26 cellular contexts compared by ENCODE assay signal in genomic region chr3:105502333-105502732, GRCh38.
DNase-seq lines count a peak whose midpoint lies in the region; ATAC-seq and TF ChIP-seq lines count a peak whose summit lies in the region.
"Had no signal": no experiment of that assay in that cellular context is flagged by ENCODE, and none has a peak within 500 bp of the region (broad histone marks: within the 10 kb centered on the region; RNA-seq: fewer than 3 reads in every experiment).

No MANE protein-coding gene starts in this region.

- H3K4me1 Mint-ChIP-seq in type B pancreatic cell (ENCODE audit: unreplicated experiment), result peaks cover 29% of the 10 kb centered on the region
- H3K4me1 Mint-ChIP-seq: activated CD4-positive, alpha-beta T cell treated with anti-CD3 and anti-CD28 coated beads, Interleukin-2, amount 10 ng/mL, durations not matched to agents 24 days and 14 days; activated naive CD8-positive, alpha-beta T cell treated with anti-CD3 and anti-CD28 coated beads for 36 hours; stimulated activated naive CD8-positive, alpha-beta T cell treated with anti-CD3 and anti-CD28 coated beads, Interleukin-15, amount 100 ng/mL, for 72 hours had no signal

- no peak overlapping the region for H3K27ac Mint-ChIP-seq in type B pancreatic cell
- H3K27ac Mint-ChIP-seq: activated CD4-positive, alpha-beta T cell treated with anti-CD3 and anti-CD28 coated beads, Interleukin-2, amount 10 ng/mL, durations not matched to agents 24 days and 14 days; activated naive CD8-positive, alpha-beta T cell treated with anti-CD3 and anti-CD28 coated beads for 36 hours; naive thymus-derived CD8-positive, alpha-beta T cell; stimulated activated naive CD8-positive, alpha-beta T cell treated with anti-CD3 and anti-CD28 coated beads, Interleukin-15, amount 100 ng/mL, for 72 hours had no signal

- peaks cover 8% of the 10 kb centered on the region for H3K36me3 Mint-ChIP-seq in type B pancreatic cell
- H3K36me3 Mint-ChIP-seq: activated naive CD8-positive, alpha-beta T cell treated with anti-CD3 and anti-CD28 coated beads for 36 hours; naive thymus-derived CD8-positive, alpha-beta T cell had no signal

- no peaks in the 10 kb centered on the region for H3K27me3 Mint-ChIP-seq in type B pancreatic cell
- H3K27me3 Mint-ChIP-seq: activated naive CD8-positive, alpha-beta T cell treated with anti-CD3 and anti-CD28 coated beads for 36 hours; stimulated activated naive CD8-positive, alpha-beta T cell treated with anti-CD3 and anti-CD28 coated beads, Interleukin-15, amount 100 ng/mL, for 72 hours had no signal

- DNase-seq in DMS153 treated with DMSO at 0.1 percent for 48 hours (lab: John Stamatoyannopoulos, UW; ENCODE audit: unreplicated experiment), result peak; percentile 19
- DNase-seq in NCI-H2081 (lab: John Stamatoyannopoulos, UW), result peak; percentile 36 to 75
- DNase-seq in left lobe of liver (ENCODE audit: low spot score), result peak; percentile 70
- no peak for DNase-seq in type B pancreatic cell (ENCODE audit: extremely low spot score, unreplicated experiment)
- DNase-seq in amygdala (lab: John Stamatoyannopoulos, UW), result no peak
- no peak for DNase-seq in activated CD4-positive, alpha-beta T cell treated with anti-CD3 and anti-CD28 coated beads for 48 hours
- no peak for DNase-seq in DMS114 treated with DMSO at 0.1 percent for 48 hours (lab: John Stamatoyannopoulos, UW; ENCODE audit: unreplicated experiment)
- DNase-seq: activated CD4-positive, alpha-beta T cell treated with anti-CD3 and anti-CD28 coated beads, Interleukin-2, amount 10 ng/mL, durations not matched to agents 24 days and 14 days; activated effector memory CD4-positive, alpha-beta T cell treated with anti-CD3 and anti-CD28 coated beads, Interleukin-2, amount 50 U/mL, for 16 hours; activated naive CD8-positive, alpha-beta T cell treated with anti-CD3 and anti-CD28 coated beads for 36 hours; activated T-cell treated with anti-CD3 and anti-CD28 coated beads, Interleukin-2, amount 50 U/mL, for 1 hour; Caco-2; effector CD4-positive, alpha-beta T cell; Kasumi-1; kidney glomerular epithelial cell; naive thymus-derived CD8-positive, alpha-beta T cell; NCI-H1694; NCI-H524 treated with DMSO at 0.1 percent for 48 hours; Right ventricle myocardium superior; stimulated activated CD4-positive, alpha-beta T cell treated with anti-CD3 and anti-CD28 coated beads, Interleukin-2, amount 100 ng/mL, for 24 hours; stimulated activated naive CD8-positive, alpha-beta T cell treated with anti-CD3 and anti-CD28 coated beads, Interleukin-15, amount 100 ng/mL, for 72 hours; T-helper 9 cell; thyroid gland had no signal

- H3K4me3 Mint-ChIP-seq in type B pancreatic cell, result peak overlapping the region; percentile 15
- H3K4me3 Mint-ChIP-seq: activated CD4-positive, alpha-beta T cell treated with anti-CD3 and anti-CD28 coated beads, Interleukin-2, amount 10 ng/mL, durations not matched to agents 24 days and 14 days; activated naive CD8-positive, alpha-beta T cell treated with anti-CD3 and anti-CD28 coated beads for 36 hours; naive thymus-derived CD8-positive, alpha-beta T cell; stimulated activated naive CD8-positive, alpha-beta T cell treated with anti-CD3 and anti-CD28 coated beads, Interleukin-15, amount 100 ng/mL, for 72 hours had no signal

- peak; percentile 65 for ATAC-seq in left lobe of liver
- ATAC-seq: gastroesophageal sphincter; HCT116; naive thymus-derived CD8-positive, alpha-beta T cell; Panc1; stimulated activated naive CD8-positive, alpha-beta T cell treated with anti-CD3 and anti-CD28 coated beads, Interleukin-15, amount 100 ng/mL, for 72 hours had no signal

- no peak for TF ChIP-seq CTCF in type B pancreatic cell (conservative IDR thresholded peaks at IDR 0.05)

- H3K9me3 Mint-ChIP-seq in type B pancreatic cell, result no peaks in the 10 kb centered on the region
- H3K9me3 Mint-ChIP-seq: activated CD4-positive, alpha-beta T cell treated with anti-CD3 and anti-CD28 coated beads, Interleukin-2, amount 10 ng/mL, durations not matched to agents 24 days and 14 days; activated naive CD8-positive, alpha-beta T cell treated with anti-CD3 and anti-CD28 coated beads for 36 hours; naive thymus-derived CD8-positive, alpha-beta T cell; stimulated activated naive CD8-positive, alpha-beta T cell treated with anti-CD3 and anti-CD28 coated beads, Interleukin-15, amount 100 ng/mL, for 72 hours had no signal

Comparison
In these comparisons a context has a peak if more than half of its experiments do, and no peak if none do; other contexts are left out.
1. DNase-seq: peak in DMS153 treated with DMSO at 0.1 percent for 48 hours (single experiment), NCI-H2081 (2 of 2) and left lobe of liver (single experiment); none in type B pancreatic cell (single experiment), amygdala (0 of 56), activated CD4-positive, alpha-beta T cell treated with anti-CD3 and anti-CD28 coated beads for 48 hours (single experiment) and DMS114 treated with DMSO at 0.1 percent for 48 hours (single experiment).